8 cellular contexts compared by ENCODE assay signal in genomic region chr1:12019858-12020509, GRCh38. TPM values are rescaled to one million over a fixed set of nuclear protein-coding genes. Genes with fewer than 3 reads are reported as not detected.
DNase-seq lines count a peak whose midpoint lies in the region; ATAC-seq and TF ChIP-seq lines count a peak whose summit lies in the region.

No MANE protein-coding gene starts in this region.

- TF ChIP-seq POLR2A in ovary (IDR thresholded peaks at IDR 0.05), result no peak

- intact Hi-C loops in ovary (cut with DNase I), result loop anchor here in 1 of 4 donors (10.0 kb wide), 1 partner anchor 55 kb away; no protein-coding TSS in a partner anchor

- H3K9me3 ChIP-seq in T-helper 17 cell (ENCODE audit: control insufficient read depth, low read length, poor library complexity, severe bottlenecking), result no peaks in the 10 kb centered on the region
- H3K9me3 ChIP-seq in ovary, result no peaks in the 10 kb centered on the region

- no peak for ATAC-seq in T-helper 17 cell

- TF ChIP-seq CTCF in fibroblast of the aortic adventitia (IDR thresholded peaks at IDR 0.05; ENCODE audit: insufficient read depth, low read length) (no peak), ovary (IDR thresholded peaks at IDR 0.05) (no peak)

- H3K9me3 Mint-ChIP-seq in activated naive CD4-positive, alpha-beta T cell treated with anti-CD3 and anti-CD28 coated beads, Interleukin-2, amount 10 ng/mL, durations not matched to agents 7 days and 5 days, result no peaks in the 10 kb centered on the region

- no peaks in the 10 kb centered on the region for H3K27me3 Mint-ChIP-seq in activated naive CD4-positive, alpha-beta T cell treated with anti-CD3 and anti-CD28 coated beads, Interleukin-2, amount 10 ng/mL, durations not matched to agents 7 days and 5 days
- no peaks in the 10 kb centered on the region for H3K27me3 Mint-ChIP-seq in T-helper 17 cell

- H3K4me1 Mint-ChIP-seq in activated naive CD4-positive, alpha-beta T cell treated with anti-CD3 and anti-CD28 coated beads, Interleukin-2, amount 10 ng/mL, durations not matched to agents 7 days and 5 days, result peaks cover 24% of the 10 kb centered on the region
- peaks cover 7% of the 10 kb centered on the region for H3K4me1 Mint-ChIP-seq in T-helper 17 cell

- WGBS in ovary, 3 donors, result 6 to 9% (median 7%) methylated on average over 11 to 12 of the region's 12 CpGs

- no peaks in the 10 kb centered on the region for H3K36me3 ChIP-seq in ovary

- no peak for DNase-seq in activated naive CD4-positive, alpha-beta T cell treated with anti-CD3 and anti-CD28 coated beads, Interleukin-2, amount 10 ng/mL, durations not matched to agents 7 days and 5 days
- no peak for DNase-seq in activated naive CD4-positive, alpha-beta T cell (lab: John Stamatoyannopoulos, UW)
- DNase-seq in T-helper 17 cell (no peak), fibroblast of the aortic adventitia (ENCODE audit: low read depth) (peak; percentile 35), ovary (peak in 2 of 5 donors; percentile 44 to 51)
- DNase-seq in effector CD8-positive, alpha-beta T cell (lab: John Stamatoyannopoulos, UW), result no peak
- DNase-seq in activated CD4-positive, CD25-positive, alpha-beta regulatory T cell treated with anti-CD3 and anti-CD28 coated beads, Interleukin-2, amount 50 U/mL, for 72 hours, result no peak
- DNase-seq in NK-92 treated with Interleukin-12 subunit alpha and Interleukin-12 subunit beta, amount 100 ng/mL, for 24 hours (lab: John Stamatoyannopoulos, UW), result no peak

- H3K4me3 ChIP-seq in fibroblast of the aortic adventitia (ENCODE audit: low read depth, low read length), result peak overlapping the region; percentile 89
- peak overlapping the region; percentile 92 for H3K4me3 ChIP-seq in ovary

- CTCF ChIA-PET in activated naive CD4-positive, alpha-beta T cell treated with anti-CD3 and anti-CD28 coated beads, Interleukin-2, amount 10 ng/mL, durations not matched to agents 7 days and 5 days (lab: Charles Lee), result interaction anchor here (0.7 to 1.7 kb wide), 4 partner anchors 11 to 99 kb away, joined by 3 to 5 read pairs (median 4); no protein-coding TSS in a partner anchor

- peaks cover 12% of the 10 kb centered on the region for H3K4me1 ChIP-seq in ovary (ENCODE audit: insufficient read depth)

- peak overlapping the region; percentile 81 for H3K27ac Mint-ChIP-seq in activated naive CD4-positive, alpha-beta T cell treated with anti-CD3 and anti-CD28 coated beads, Interleukin-2, amount 10 ng/mL, durations not matched to agents 7 days and 5 days
- peak overlapping the region; percentile 65 for H3K27ac Mint-ChIP-seq in T-helper 17 cell

- H3K36me3 Mint-ChIP-seq in activated naive CD4-positive, alpha-beta T cell treated with anti-CD3 and anti-CD28 coated beads, Interleukin-2, amount 10 ng/mL, durations not matched to agents 7 days and 5 days, result peaks cover 19% of the 10 kb centered on the region
- H3K36me3 Mint-ChIP-seq in T-helper 17 cell (ENCODE audit: low read depth), result peaks cover 2% of the 10 kb centered on the region

- peak overlapping the region; percentile 55 to 81 for H3K27ac ChIP-seq in ovary

- no peaks in the 10 kb centered on the region for H3K27me3 ChIP-seq in ovary

- H3K4me3 Mint-ChIP-seq in activated naive CD4-positive, alpha-beta T cell treated with anti-CD3 and anti-CD28 coated beads, Interleukin-2, amount 10 ng/mL, durations not matched to agents 7 days and 5 days, result peak overlapping the region; percentile 78
- peak overlapping the region; percentile 93 for H3K4me3 Mint-ChIP-seq in T-helper 17 cell

- no peak for TF ChIP-seq EP300 in ovary (IDR thresholded peaks at IDR 0.05)

RNA-seq across cellular contexts. Expression of gene MIIP, which starts 0.7 kb away (rescaled TPM):
- total RNA-seq in T-helper 17 cell (10 to 100 TPM; 25.9 to 28.6 TPM), fibroblast of the aortic adventitia (ENCODE audit: low replicate concordance) (22.0 and 31.4 TPM in 2 replicates), ovary (10 to 100 TPM; 32.3 to 59.0 (median 36.4) TPM)
- 10 to 100 TPM in 1 of 2 donors, 1 to 10 TPM in 1; 3.3 to 42.8 TPM for polyA plus RNA-seq in ovary

RNA-seq across cellular contexts. Expression of gene MFN2, which starts 39.7 kb away (rescaled TPM):
- total RNA-seq in T-helper 17 cell (10 to 100 TPM; 34.7 to 46.4 TPM), fibroblast of the aortic adventitia (ENCODE audit: low replicate concordance) (41.9 and 59.7 TPM in 2 replicates), ovary (10 to 100 TPM; 27.8 to 67.8 (median 55.8) TPM)
- polyA plus RNA-seq in ovary, result 10 to 100 TPM; 29.7 to 77.0 TPM

RNA-seq across cellular contexts. Expression of gene TNFRSF8, which starts 43.1 kb away (rescaled TPM):
- total RNA-seq in T-helper 17 cell, result under 1 TPM; 0.20 to 0.34 TPM
- 0.09 and 15.4 TPM in 2 replicates for total RNA-seq in fibroblast of the aortic adventitia (ENCODE audit: low replicate concordance)
- total RNA-seq in ovary, result 10 to 100 TPM in 1 of 7 donors, under 1 TPM in 6; 0.25 to 10.9 (median 0.45) TPM
- under 1 TPM; 0.17 to 0.65 TPM for polyA plus RNA-seq in ovary
